In genomic region chr7:131425992-131426391, GRCh38 we compare ENCODE assay signal across 15 cellular contexts.
A peak's percentile ranks its signal among the peaks of the same experiment; 100 is the strongest.
DNase-seq lines count a peak whose midpoint lies in the region; ATAC-seq and TF ChIP-seq lines count a peak whose summit lies in the region.
"Had no signal": no experiment of that assay in that cellular context is flagged by ENCODE, and none has a peak within 500 bp of the region (broad histone marks: within the 10 kb centered on the region; RNA-seq: fewer than 3 reads in every experiment).

No MANE protein-coding gene starts in this region.

- H3K4me1 ChIP-seq in right lobe of liver: peaks cover 0 to 18% (median 5%) of the 10 kb centered on the region in 4 donors
- H3K4me1 ChIP-seq in thyroid gland: peaks cover 13 to 27% of the 10 kb centered on the region in 2 donors

- no peaks in the 10 kb centered on the region for H3K9me3 ChIP-seq in right lobe of liver
- no peaks in the 10 kb centered on the region for H3K9me3 ChIP-seq in thyroid gland
- H3K9me3 ChIP-seq: left lung had no signal

- WGBS in right lobe of liver (ENCODE audit: insufficient coverage, low coverage, low lambda C conversion rate, missing lambda C conversion rate): 64% methylated on average over 3 of the region's 3 CpGs
- WGBS in thyroid gland, 2 donors: 50 to 55% methylated on average over 3 of the region's 3 CpGs

- intact Hi-C loops in dorsolateral prefrontal cortex (cut with DNase I) (loop anchor here (2.0 to 10.0 kb wide), 5 partner anchors 99 to 531 kb away; partner anchors contain the start of gene MKLN1 (in 1 of the 2)), right lobe of liver (cut with DNase I) (no loop called here), thyroid gland (cut with DNase I) (no loop called here)

- peaks cover 0 to 14% (median 0%) of the 10 kb centered on the region in 4 donors for H3K36me3 ChIP-seq in right lobe of liver
- no peaks in the 10 kb centered on the region for H3K36me3 ChIP-seq in thyroid gland

- H3K4me3 ChIP-seq in dorsolateral prefrontal cortex (peak overlapping the region in 9 of 59 donors; percentile 1 to 34 (median 9)), right lobe of liver (no peak overlapping the region), thyroid gland (replicated peaks in 1 of 3) (no peak overlapping the region)
- H3K4me3 ChIP-seq: left lung had no signal

- peak in 3 of 4 donors; percentile 28 to 62 (median 53) for ATAC-seq in right lobe of liver
- ATAC-seq in GM21447 (IDR thresholded peaks at IDR 0.05; ENCODE audit: unreplicated experiment): no peak
- ATAC-seq: left lung had no signal

- peak in 4 of 56 donors; percentile 10 to 16 (median 12) for TF ChIP-seq CTCF in dorsolateral prefrontal cortex (IDR thresholded peaks at IDR 0.05 in 54 of 56, conservative IDR thresholded peaks at IDR 0.05 in 2 of 56; ENCODE audit: low read depth in 1 of 56, partially characterized antibody in 56 of 56)
- no peak for TF ChIP-seq CTCF in right lobe of liver (IDR thresholded peaks at IDR 0.05)
- TF ChIP-seq CTCF in thyroid gland (IDR thresholded peaks at IDR 0.05): no peak

- no peak for TF ChIP-seq POLR2A in right lobe of liver (IDR thresholded peaks at IDR 0.05)
- no peak for TF ChIP-seq POLR2A in thyroid gland (IDR thresholded peaks at IDR 0.05)

- DNase-seq in NCI-H2196 (lab: John Stamatoyannopoulos, UW; ENCODE audit: unreplicated experiment) (peak; percentile 43), NCI-H2196 treated with DMSO at 0.1 percent for 48 hours (lab: John Stamatoyannopoulos, UW; ENCODE audit: unreplicated experiment) (no peak), dorsolateral prefrontal cortex (no peak), right lobe of liver (no peak), thyroid gland (no peak), NCI-H1436 (lab: John Stamatoyannopoulos, UW) (no peak), HK-2 (ENCODE audit: unreplicated experiment) (no peak)
- DNase-seq: activated CD4-positive, alpha-beta T cell treated with anti-CD3 and anti-CD28 coated beads, Interleukin-2, amount 10 ng/mL, durations not matched to agents 24 days and 14 days; activated CD8-positive, alpha-beta memory T cell treated with anti-CD3 and anti-CD28 coated beads, Interleukin-2, amount 50 U/mL, for 48 hours; activated gamma-delta T cell treated with Interleukin-2 at 50 U/mL for 16 hours; HFFc6; left lung; NCI-H2227 treated with DMSO at 0.1 percent for 48 hours had no signal

- H3K27ac ChIP-seq in dorsolateral prefrontal cortex: peak overlapping the region; percentile 20 to 94 (median 85)
- H3K27ac ChIP-seq in right lobe of liver: no peak overlapping the region
- peak overlapping the region in 2 of 3 donors; percentile 26 to 49 for H3K27ac ChIP-seq in thyroid gland
- H3K27ac ChIP-seq: 22Rv1, left lung had no signal

- H3K27me3 ChIP-seq in dorsolateral prefrontal cortex (no peaks in the 10 kb centered on the region), right lobe of liver (no peaks in the 10 kb centered on the region), thyroid gland (no peaks in the 10 kb centered on the region)
- H3K27me3 ChIP-seq: left lung had no signal

Comparison
In these comparisons a context has a peak if more than half of its experiments do, and no peak if none do; other contexts are left out.
1. H3K27ac ChIP-seq: peak in dorsolateral prefrontal cortex (59 of 59) and thyroid gland (2 of 3); none in right lobe of liver (0 of 3).
2. intact Hi-C loops: an anchor here in dorsolateral prefrontal cortex (2.0 to 10.0 kb wide); none called in right lobe of liver and thyroid gland.